Comparison of ENCODE assay signal across 8 cellular contexts in the genomic region with DNA sequence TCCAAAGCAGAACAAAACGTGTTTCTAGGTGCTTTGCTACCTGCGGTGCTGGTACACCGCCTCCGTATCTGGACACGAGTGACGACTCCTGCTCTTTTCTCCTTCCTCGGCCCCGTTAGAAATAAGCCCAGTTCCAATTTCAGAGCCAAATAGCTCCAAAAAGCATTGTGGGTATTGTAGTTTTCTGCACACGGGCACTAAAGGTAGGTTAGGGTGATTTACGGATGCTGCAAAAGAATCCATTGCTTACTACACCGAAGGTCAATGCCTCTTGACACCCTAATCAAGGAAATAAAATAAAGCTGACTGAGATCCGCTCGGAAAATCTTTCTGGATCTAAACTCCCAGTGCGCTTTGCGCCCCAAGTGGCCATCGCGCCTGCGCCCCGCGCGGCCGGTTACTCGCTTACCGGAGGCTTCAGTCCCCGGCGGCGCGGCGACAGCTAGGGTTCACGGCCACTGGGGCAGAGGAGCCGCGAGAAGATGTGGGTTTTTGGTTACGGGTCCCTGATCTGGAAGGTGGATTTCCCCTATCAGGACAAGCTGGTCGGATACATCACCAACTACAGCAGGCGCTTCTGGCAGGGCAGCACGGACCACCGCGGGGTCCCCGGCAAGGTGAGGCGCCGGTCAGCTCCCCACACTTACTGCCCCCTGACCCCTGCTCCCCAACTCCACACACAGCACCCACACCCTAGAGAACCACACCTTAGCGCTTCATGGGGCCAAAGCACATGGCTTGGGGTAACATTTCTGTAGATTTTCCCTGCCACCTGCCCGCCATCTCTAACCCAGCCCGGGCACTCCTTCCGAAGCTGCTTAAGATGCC.
DNase-seq lines count a peak whose midpoint lies in the region; ATAC-seq and TF ChIP-seq lines count a peak whose summit lies in the region.

A gene (plus strand): TSS at position 400 of the 828 bp plus-strand sequence. CDS start 83 bp downstream, at position 483.

- peak; percentile 90 for ATAC-seq in HG03457 (IDR thresholded peaks at IDR 0.05; ENCODE audit: unreplicated experiment)

- H4K20me1 ChIP-seq in BLaER1 treated with 17β-estradiol and CSF1 and Interleukin-3, amounts not matched to agents 10 nM and 100 nM, result no peaks in the 10 kb centered on the region; a peak in 1 of 22 replicates

- H3K27ac ChIP-seq in BLaER1 treated with 17β-estradiol and CSF1 and Interleukin-3, amounts not matched to agents 10 nM and 100 nM, result peak within 1 kb of the TSS; percentile 62 to 91 (median 86); a peak in 21 of 22 replicates
- H3K27ac ChIP-seq in coronary artery, result peak within 1 kb of the TSS; percentile 53 to 84

- H3K9ac ChIP-seq in BLaER1 treated with 17β-estradiol and CSF1 and Interleukin-3, amounts not matched to agents 10 nM and 100 nM, result peak within 1 kb of the TSS; percentile 83 to 92 (median 88)

- peak; percentile 42 for TF ChIP-seq CTCF in coronary artery (IDR thresholded peaks at IDR 0.05)

- H3K27me3 ChIP-seq in BLaER1 treated with 17β-estradiol and CSF1 and Interleukin-3, amounts not matched to agents 10 nM and 100 nM, result no peaks in the 10 kb centered on the region

- H3K36me3 ChIP-seq in BLaER1 treated with 17β-estradiol and CSF1 and Interleukin-3, amounts not matched to agents 10 nM and 100 nM, result peaks cover 13 to 36% (median 27%) of the 10 kb centered on the region in 11 experiments

- H3K4me3 ChIP-seq in BLaER1 treated with 17β-estradiol and CSF1 and Interleukin-3, amounts not matched to agents 10 nM and 100 nM, result peak within 1 kb of the TSS; percentile 76 to 90 (median 84)
- H3K4me3 ChIP-seq in coronary artery, result peak within 1 kb of the TSS; percentile 87

- peaks cover 16 to 28% (median 20%) of the 10 kb centered on the region in 10 experiments for H3K4me1 ChIP-seq in BLaER1 treated with 17β-estradiol and CSF1 and Interleukin-3, amounts not matched to agents 10 nM and 100 nM

- H3K9me3 ChIP-seq in BLaER1 treated with 17β-estradiol and CSF1 and Interleukin-3, amounts not matched to agents 10 nM and 100 nM (replicated peaks in 1 of 11), result no peaks in the 10 kb centered on the region

- DNase-seq in GM19240 (ENCODE audit: insufficient read length, low spot score), result peak; percentile 59
- peak; percentile 89 to 94 for DNase-seq in NCI-H524 (lab: John Stamatoyannopoulos, UW)
- DNase-seq in activated CD4-positive, alpha-beta T cell treated with anti-CD3 and anti-CD28 coated beads for 48 hours, result peak; percentile 92
- peak; percentile 85 for DNase-seq in coronary artery (ENCODE audit: low spot score)
- DNase-seq in left kidney (ENCODE audit: low read depth, low spot score), result peak; percentile 96
- DNase-seq in stimulated activated CD4-positive, alpha-beta T cell treated with anti-CD3 and anti-CD28 coated beads, Interleukin-2, amount 100 ng/mL, for 24 hours, result peak; percentile 88 to 89

- H3K4me2 ChIP-seq in BLaER1 treated with 17β-estradiol and CSF1 and Interleukin-3, amounts not matched to agents 10 nM and 100 nM, result peak within 1 kb of the TSS; percentile 67 to 97 (median 81)

Comparison
In these comparisons a context has a peak if more than half of its experiments do, and no peak if none do; other contexts are left out.
1. Peak in every context shown above with its lines: DNase-seq, ATAC-seq, H3K4me3 ChIP-seq and H3K27ac ChIP-seq.